18 cellular contexts compared by ENCODE assay signal in genomic region chr9:26243298-26243697, GRCh38.
DNase-seq lines count a peak whose midpoint lies in the region; ATAC-seq and TF ChIP-seq lines count a peak whose summit lies in the region.
"Had no signal": no experiment of that assay in that cellular context is flagged by ENCODE, and none has a peak within 500 bp of the region (broad histone marks: within the 10 kb centered on the region; RNA-seq: fewer than 3 reads in every experiment).

No MANE protein-coding gene starts in this region.

- H3K79me2 ChIP-seq in PC-3 (ENCODE audit: low read length): no peaks in the 10 kb centered on the region

- H3F3A ChIP-seq in PC-3 (ENCODE audit: low read length, unreplicated experiment): no peaks in the 10 kb centered on the region

- no peaks in the 10 kb centered on the region for H4K20me1 ChIP-seq in PC-3 (ENCODE audit: low read length)

- H3K4me3 ChIP-seq in PC-3 (ENCODE audit: low read length): peak overlapping the region; percentile 35; the same call in 1 of the 2 replicates
- peak overlapping the region; percentile 45 for H3K4me3 ChIP-seq in endocrine pancreas (ENCODE audit: control insufficient read depth, insufficient read depth, low read length)
- H3K4me3 ChIP-seq in SJCRH30: no peak overlapping the region
- H3K4me3 ChIP-seq: PC-9 had no signal

- H3K27me3 Mint-ChIP-seq in progenitor cell of endocrine pancreas (no peaks in the 10 kb centered on the region), type B pancreatic cell (no peaks in the 10 kb centered on the region)
- H3K27me3 Mint-ChIP-seq: CD8-positive, alpha-beta memory T cell had no signal

- H2AFZ ChIP-seq in PC-3 (ENCODE audit: low read length): peak overlapping the region; percentile 43; the same call in 1 of the 2 replicates
- H2AFZ ChIP-seq: PC-9 had no signal

- H3K36me3 ChIP-seq in PC-3 (ENCODE audit: low read depth, low read length) (no peaks in the 10 kb centered on the region), endocrine pancreas (ENCODE audit: control insufficient read depth, insufficient read depth, low read length) (no peaks in the 10 kb centered on the region), SJCRH30 (no peaks in the 10 kb centered on the region)

- H3K4me1 Mint-ChIP-seq in progenitor cell of endocrine pancreas (ENCODE audit: low read depth): peaks cover 8% of the 10 kb centered on the region
- H3K4me1 Mint-ChIP-seq in type B pancreatic cell (ENCODE audit: unreplicated experiment): peaks cover 7% of the 10 kb centered on the region
- H3K4me1 Mint-ChIP-seq: CD8-positive, alpha-beta memory T cell had no signal

- BruUV-seq in PC-3 (replicated peaks; lab: Mats Ljungman, UMichigan): TSS peak; percentile 77

- H3K9me3 Mint-ChIP-seq in progenitor cell of endocrine pancreas (ENCODE audit: low read depth) (no peaks in the 10 kb centered on the region), type B pancreatic cell (peaks cover 4% of the 10 kb centered on the region)

- H3K9me3 ChIP-seq in PC-3 (ENCODE audit: low read length) (no peaks in the 10 kb centered on the region), endocrine pancreas (ENCODE audit: control insufficient read depth, low read length) (no peaks in the 10 kb centered on the region), SJCRH30 (replicated peaks) (no peaks in the 10 kb centered on the region)

- POLR2A ChIA-PET in PC-3 (lab: Charles Lee; ENCODE audit: unreplicated experiment): interaction anchor here (0.6 kb wide), 1 partner anchor 501 kb away, joined by 3 read pairs; no protein-coding TSS in a partner anchor

- TF ChIP-seq CTCF in PC-3 (conservative IDR thresholded peaks at IDR 0.05; ENCODE audit: low read depth, low read length): no peak
- no peak for TF ChIP-seq CTCF in progenitor cell of endocrine pancreas (IDR thresholded peaks at IDR 0.05; ENCODE audit: unreplicated experiment)
- TF ChIP-seq CTCF in type B pancreatic cell (conservative IDR thresholded peaks at IDR 0.05): no peak

- H3K27ac ChIP-seq in PC-3 (ENCODE audit: low read length): peak overlapping the region; percentile 88
- no peak overlapping the region for H3K27ac ChIP-seq in SJCRH30
- H3K27ac ChIP-seq: KMS-11, PC-9, RWPE1 had no signal

- H3K27me3 ChIP-seq in PC-3 (ENCODE audit: low read length) (no peaks in the 10 kb centered on the region), endocrine pancreas (ENCODE audit: control insufficient read depth, insufficient read depth, low read length) (no peaks in the 10 kb centered on the region), SJCRH30 (no peaks in the 10 kb centered on the region)

- peak overlapping the region; percentile 73 for H3K4me2 ChIP-seq in PC-3 (ENCODE audit: low read length)
- H3K4me2 ChIP-seq: KMS-11, PC-9 had no signal

- no peaks in the 10 kb centered on the region for H3K36me3 Mint-ChIP-seq in progenitor cell of endocrine pancreas (ENCODE audit: insufficient read depth)
- no peaks in the 10 kb centered on the region for H3K36me3 Mint-ChIP-seq in type B pancreatic cell
- H3K36me3 Mint-ChIP-seq: CD8-positive, alpha-beta memory T cell had no signal

- H3K27ac Mint-ChIP-seq in progenitor cell of endocrine pancreas (peak overlapping the region; percentile 6), type B pancreatic cell (no peak overlapping the region)
- H3K27ac Mint-ChIP-seq: CD8-positive, alpha-beta memory T cell had no signal

- H3K4me1 ChIP-seq in PC-3 (ENCODE audit: insufficient read depth, low read length): peaks cover 23% of the 10 kb centered on the region
- H3K4me1 ChIP-seq in endocrine pancreas (ENCODE audit: control insufficient read depth, insufficient read depth, low read length): peaks cover 16% of the 10 kb centered on the region
- H3K4me1 ChIP-seq in SJCRH30: no peaks in the 10 kb centered on the region

- H3K9ac ChIP-seq in PC-3 (ENCODE audit: low read length) (peak overlapping the region; percentile 52; the same call in 1 of the 2 replicates), endocrine pancreas (ENCODE audit: control insufficient read depth, insufficient read depth, low read length) (no peak overlapping the region)
- H3K9ac ChIP-seq: KMS-11 had no signal

- H3K4me3 Mint-ChIP-seq in progenitor cell of endocrine pancreas (ENCODE audit: low read depth) (no peak overlapping the region), type B pancreatic cell (no peak overlapping the region)
- H3K4me3 Mint-ChIP-seq: CD8-positive, alpha-beta memory T cell had no signal

- intact Hi-C loops in PC-3 (cut with micrococcal nuclease): loop anchor here (1.0 kb wide), 1 partner anchor 19 kb away; no protein-coding TSS in a partner anchor

- no peaks in the 10 kb centered on the region for H3K9me2 ChIP-seq in PC-3 (replicated peaks; ENCODE audit: low read length)

- DNase-seq in EL (peak; percentile 1), PC-3 (no peak), progenitor cell of endocrine pancreas (ENCODE audit: low spot score, unreplicated experiment) (no peak), type B pancreatic cell (ENCODE audit: extremely low spot score, unreplicated experiment) (no peak), SJCRH30 (no peak)
- DNase-seq: C1 segment of cervical spinal cord; CD8-positive, alpha-beta memory T cell; NCI-H1417 treated with DMSO at 0.1 percent for 48 hours; NCI-H187 treated with DMSO at 0.1 percent for 48 hours; NCI-H2227 treated with DMSO at 0.1 percent for 48 hours; NCI-H524; NCI-H82; PC-9 had no signal

- ATAC-seq in PC-3: no peak
- no peak for ATAC-seq in HG03135 (IDR thresholded peaks at IDR 0.05; ENCODE audit: unreplicated experiment)
- ATAC-seq in GM21737 (IDR thresholded peaks at IDR 0.05; ENCODE audit: unreplicated experiment): no peak

- CTCF ChIA-PET in PC-3 (lab: Charles Lee): interaction anchor here (0.6 kb wide), 1 partner anchor 20 kb away, joined by 3 read pairs; no protein-coding TSS in a partner anchor
